Comparison of ENCODE assay signal across 8 cellular contexts in the genomic region with DNA sequence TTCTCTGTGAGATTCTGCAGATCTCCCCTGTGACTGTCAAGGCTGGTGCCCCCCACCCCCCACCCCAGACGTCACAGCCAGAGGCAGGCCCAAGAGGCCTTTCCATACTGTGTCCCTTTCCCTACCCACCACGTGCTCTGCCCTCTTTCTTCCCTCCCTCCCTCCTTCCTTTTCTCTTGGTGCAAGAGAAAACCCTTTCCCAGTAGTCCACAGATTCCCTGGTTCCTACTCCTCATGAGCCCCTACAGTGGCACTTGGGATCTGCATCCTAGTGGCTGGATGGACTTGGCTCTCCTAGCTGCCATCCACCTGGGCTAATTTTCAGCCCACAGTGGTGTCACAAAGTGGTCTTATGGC. TPM values are rescaled to one million over a fixed set of nuclear protein-coding genes. Genes with fewer than 3 reads are reported as not detected.
DNase-seq lines count a peak whose midpoint lies in the region; ATAC-seq, FAIRE-seq and TF ChIP-seq lines count a peak whose summit lies in the region.

No MANE protein-coding gene starts in this region.

- no peaks in the 10 kb centered on the region for H3K9me3 ChIP-seq in H1 (ENCODE audit: insufficient read depth in 2 of 2, low read depth in 1 of 2, low read length in 1 of 2)
- H3K9me3 ChIP-seq in smooth muscle cell (replicated peaks; ENCODE audit: low read depth), result no peaks in the 10 kb centered on the region

- POLR2A ChIA-PET in H1 (lab: Charles Lee; ENCODE audit: partially characterized antibody), result interaction anchor here (1.0 kb wide), 1 partner anchor 27 kb away, joined by 3 read pairs; no protein-coding TSS in a partner anchor

- CTCF ChIA-PET in H1 (lab: Charles Lee; ENCODE audit: partially characterized antibody), result interaction anchor here (1.0 to 1.9 kb wide), 9 partner anchors 10 to 114 kb away, joined by 3 to 5 read pairs (median 3); no protein-coding TSS in a partner anchor

- 0 out of 2 replicates have a peak overlapping the region, but pooled peaks have one; percentile 14 for H2AK5ac ChIP-seq in H1 (ENCODE audit: low read depth, low read length)

- TF ChIP-seq EP300 in H1 (IDR thresholded peaks at IDR 0.05; ENCODE audit: borderline replicate concordance in 1 of 2, low read depth in 2 of 2, low read length in 2 of 2), result no peak

- no peak overlapping the region; the same call in 1 of the 2 replicates for H2BK5ac ChIP-seq in H1 (ENCODE audit: low read depth, low read length)

- peaks cover 13% of the 10 kb centered on the region for H3K79me1 ChIP-seq in H1 (ENCODE audit: low read depth, low read length)

- H3K27me3 ChIP-seq in H1 (replicated peaks in 1 of 4; ENCODE audit: control insufficient read depth in 3 of 4, extremely low read depth in 1 of 4, insufficient read depth in 3 of 4, low read length in 3 of 4), result no peaks in the 10 kb centered on the region
- H3K27me3 ChIP-seq in smooth muscle cell (ENCODE audit: low read depth), result no peaks in the 10 kb centered on the region

- H3K4me1 ChIP-seq in H1 (replicated peaks in 1 of 4; ENCODE audit: control insufficient read depth in 3 of 4, insufficient read depth in 4 of 4, low read length in 3 of 4), result peaks cover 11 to 53% (median 44%) of the 10 kb centered on the region in 4 experiments
- H3K4me1 ChIP-seq in smooth muscle cell (ENCODE audit: low read depth), result peaks cover 30% of the 10 kb centered on the region

- no peaks in the 10 kb centered on the region for H3K23me2 ChIP-seq in H1 (ENCODE audit: low read depth, low read length)

- H3K4me3 ChIP-seq in H1 (ENCODE audit: extremely low read depth in 1 of 4, insufficient read depth in 2 of 4, low read depth in 3 of 4, low read length in 4 of 4) (no peak overlapping the region), smooth muscle cell (no peak overlapping the region)

- H3K18ac ChIP-seq in H1 (ENCODE audit: extremely low read depth, low read length), result peak overlapping the region; percentile 60

- H3K23ac ChIP-seq in H1 (ENCODE audit: insufficient read length), result no peak overlapping the region

- H2BK120ac ChIP-seq in H1 (replicated peaks; ENCODE audit: low read depth, low read length), result no peak overlapping the region

- no peak overlapping the region for H2BK20ac ChIP-seq in H1 (ENCODE audit: low read length)

- H4K5ac ChIP-seq in H1 (ENCODE audit: insufficient read length, low read depth, low read length), result no peak overlapping the region

- peak in 1 of 2 experiments; percentile 14; a peak in 1 of 4 replicates for TF ChIP-seq RAD21 in H1 (IDR thresholded peaks at IDR 0.05 in 1 of 2, conservative IDR thresholded peaks at IDR 0.05 in 1 of 2; ENCODE audit: low read depth in 2 of 2, low read length in 2 of 2)

- H4K20me1 ChIP-seq in H1 (replicated peaks in 1 of 2; ENCODE audit: control insufficient read depth in 1 of 2, insufficient read depth in 2 of 2, low read length in 2 of 2), result peaks cover 15 to 30% of the 10 kb centered on the region in 2 experiments
- H4K20me1 ChIP-seq in smooth muscle cell (ENCODE audit: low read depth), result peaks cover 100% of the 10 kb centered on the region

- H3K9ac ChIP-seq in H1 (replicated peaks in 1 of 4; ENCODE audit: extremely low read depth in 1 of 4, low read depth in 3 of 4, low read length in 3 of 4) (no peak overlapping the region), smooth muscle cell (ENCODE audit: low read depth) (no peak overlapping the region)

- no peaks in the 10 kb centered on the region for H3K36me3 ChIP-seq in H1 (ENCODE audit: control insufficient read depth in 2 of 4, insufficient read depth in 4 of 4, low read length in 3 of 4)
- H3K36me3 ChIP-seq in smooth muscle cell (ENCODE audit: low read depth), result no peaks in the 10 kb centered on the region

- 29% methylated on average over 1 of the region's 2 CpGs; no CpG with 5 or more reads in 1 of the 2 experiments for WGBS in H1 (ENCODE audit: extremely low coverage in 1 of 2, insufficient coverage in 1 of 2, insufficient read length in 1 of 2, insufficient replicate concordance in 2 of 2, low coverage in 1 of 2, low lambda C conversion rate in 2 of 2, missing lambda C conversion rate in 1 of 2), 2 experiments
- 6% methylated on average over 2 of the region's 2 CpGs for WGBS in smooth muscle cell (ENCODE audit: low lambda C conversion rate)

- peak overlapping the region; percentile 60; the same call in 1 of the 2 replicates for H2BK12ac ChIP-seq in H1 (ENCODE audit: low read depth, low read length)

- peak; percentile 9 to 12 (median 11); a peak in 3 of 4 replicates for TF ChIP-seq CTCF in H1 (IDR thresholded peaks at IDR 0.05; ENCODE audit: control extremely low read depth in 1 of 3, insufficient read depth in 1 of 3, low read depth in 1 of 3, low read length in 3 of 3)
- TF ChIP-seq CTCF in smooth muscle cell (IDR thresholded peaks at IDR 0.05; ENCODE audit: borderline replicate concordance, insufficient read depth, poor library complexity, severe bottlenecking), result no peak

- H2AFZ ChIP-seq in H1 (ENCODE audit: low read length) (no peak overlapping the region), smooth muscle cell (ENCODE audit: low read depth) (no peak overlapping the region)

- H3K56ac ChIP-seq in H1 (replicated peaks; ENCODE audit: insufficient read length, low read depth, low read length), result no peak overlapping the region

- peaks cover 5% of the 10 kb centered on the region for H3F3A ChIP-seq in smooth muscle cell (ENCODE audit: low read depth)

- peaks cover 0 to 67% of the 10 kb centered on the region in 2 experiments; a peak in 2 of 4 replicates for H3K79me2 ChIP-seq in H1 (ENCODE audit: control insufficient read depth in 1 of 2, insufficient read depth in 2 of 2, low read length in 2 of 2)
- peaks cover 99% of the 10 kb centered on the region for H3K79me2 ChIP-seq in smooth muscle cell (ENCODE audit: low read depth)

- FAIRE-seq in H1 (lab: Jason Lieb, UNC), result peak; percentile 36

- no peak overlapping the region for H3K14ac ChIP-seq in H1 (ENCODE audit: insufficient read length)

- H3K4ac ChIP-seq in H1 (replicated peaks; ENCODE audit: insufficient read length, low read depth, low read length), result no peak overlapping the region

- H3K27ac ChIP-seq in H1 (ENCODE audit: low read depth, low read length), result no peak overlapping the region
- peak overlapping the region; percentile 10 for H3K27ac ChIP-seq in smooth muscle cell (ENCODE audit: low read depth)

- H4K8ac ChIP-seq in H1 (ENCODE audit: extremely low read depth, insufficient read depth, low read length), result no peak overlapping the region

- no peak for TF ChIP-seq POLR2A in H1 (IDR thresholded peaks at IDR 0.05; ENCODE audit: control extremely low read depth in 1 of 2, low read depth in 2 of 2, low read length in 2 of 2)

- H3K4me2 ChIP-seq in H1 (ENCODE audit: insufficient read depth in 1 of 2, low read depth in 2 of 2, low read length in 2 of 2), result peak overlapping the region; percentile 17 to 18; a peak in 2 of 4 replicates
- peak overlapping the region; percentile 39 for H3K4me2 ChIP-seq in smooth muscle cell

- H2BK15ac ChIP-seq in H1 (ENCODE audit: low read length), result no peak overlapping the region; the same call in 1 of the 2 replicates

- no peak overlapping the region for H4K91ac ChIP-seq in H1 (replicated peaks; ENCODE audit: insufficient read length, low read length)

- peak; percentile 36 for DNase-seq in NCI-H510A treated with DMSO at 0.1 percent for 48 hours (lab: John Stamatoyannopoulos, UW)
- no peak for DNase-seq in NCI-H510A (lab: John Stamatoyannopoulos, UW)
- peak; percentile 91 for DNase-seq in NCI-H69 (lab: John Stamatoyannopoulos, UW)
- DNase-seq in H1 (ENCODE audit: low read depth in 1 of 2, low spot score in 2 of 2), result no peak
- DNase-seq in smooth muscle cell (lab: John Stamatoyannopoulos, UW; ENCODE audit: unreplicated experiment), result no peak
- no peak for DNase-seq in Ammon's horn (ENCODE audit: low spot score)
- DNase-seq in T-helper 9 cell, result no peak

- no peak for ATAC-seq in GM21367 (IDR thresholded peaks at IDR 0.05; ENCODE audit: unreplicated experiment)

TF ChIP-seq in H1, 55 proteins besides CTCF, POLR2A, EP300 and RAD21:
- peak; percentile 83 for TF ChIP-seq GABPA (IDR thresholded peaks at IDR 0.05; ENCODE audit: borderline replicate concordance, insufficient read depth, low read length)
- no peak for TF ChIP-seq CEBPB (IDR thresholded peaks at IDR 0.05; ENCODE audit: low read depth, low read length)
- TF ChIP-seq ASH2L (IDR thresholded peaks at IDR 0.05; ENCODE audit: low read length), result no peak
- no peak for TF ChIP-seq JUND (IDR thresholded peaks at IDR 0.05; ENCODE audit: low read length)
- TF ChIP-seq PHF8 (conservative IDR thresholded peaks at IDR 0.05; ENCODE audit: low read depth, low read length), result no peak
- TF ChIP-seq, protein P1, sequence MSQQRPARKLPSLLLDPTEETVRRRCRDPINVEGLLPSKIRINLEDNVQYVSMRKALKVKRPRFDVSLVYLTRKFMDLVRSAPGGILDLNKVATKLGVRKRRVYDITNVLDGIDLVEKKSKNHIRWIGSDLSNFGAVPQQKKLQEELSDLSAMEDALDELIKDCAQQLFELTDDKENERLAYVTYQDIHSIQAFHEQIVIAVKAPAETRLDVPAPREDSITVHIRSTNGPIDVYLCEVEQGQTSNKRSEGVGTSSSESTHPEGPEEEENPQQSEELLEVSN (IDR thresholded peaks at IDR 0.05), result 0 out of 2 replicates have a peak, but pooled peaks have one; percentile 33
- TF ChIP-seq, protein P2, sequence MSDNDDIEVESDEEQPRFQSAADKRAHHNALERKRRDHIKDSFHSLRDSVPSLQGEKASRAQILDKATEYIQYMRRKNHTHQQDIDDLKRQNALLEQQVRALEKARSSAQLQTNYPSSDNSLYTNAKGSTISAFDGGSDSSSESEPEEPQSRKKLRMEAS (IDR thresholded peaks at IDR 0.05), result peak; percentile 61

RNA-seq across cellular contexts. Expression of a gene that starts 35.1 kb away (rescaled TPM):
- 32.4 and 33.4 TPM in 2 replicates for total RNA-seq in H1 (2021; fragmentation: NEBNext Ultra II Directional; extraction: Animal tissue kit (Norgen Biotek cat#: 25700))
- polyA plus RNA-seq in H1 (2011; rRNA removed), result 15.7 and 18.3 TPM in 2 replicates
- 16.2 TPM for polyA plus RNA-seq in H1 (2011; cell fraction: cytosol; rRNA removed)
- polyA plus RNA-seq in H1 (2011; cell fraction: nucleus; rRNA removed), result 17.3 TPM
- polyA plus RNA-seq in H1 (2012, experiment 1 of 2), result 21.5 to 39.3 TPM (median 24.4 TPM) in 4 replicates
- 13.0 TPM for polyA plus RNA-seq in H1 (2012, experiment 2 of 2)
- 34.5 TPM for polyA plus RNA-seq in H1 (2013, experiment 1 of 2)
- 37.8 TPM for polyA plus RNA-seq in H1 (2013, experiment 2 of 2)
- 15.4 and 21.4 TPM in 2 replicates for polyA minus RNA-seq in H1 (2011; rRNA and poly(A)+ RNA removed)
- polyA minus RNA-seq in H1 (2011; cell fraction: cytosol; rRNA and poly(A)+ RNA removed), result 21.7 TPM
- polyA minus RNA-seq in H1 (2011; cell fraction: nucleus; rRNA and poly(A)+ RNA removed), result 10.9 TPM
- 74.2 and 77.4 TPM in 2 replicates for total RNA-seq in smooth muscle cell
- polyA plus RNA-seq in smooth muscle cell, result 42.1 and 58.0 TPM in 2 replicates

Comparison
In these comparisons a context has a peak if more than half of its experiments do, and no peak if none do; other contexts are left out.
1. DNase-seq: peak in NCI-H510A treated with DMSO at 0.1 percent for 48 hours (single experiment) and NCI-H69 (single experiment); none in NCI-H510A (single experiment), H1 (0 of 2), smooth muscle cell (single experiment), Ammon's horn (single experiment) and T-helper 9 cell (single experiment).